29 cellular contexts compared by ENCODE assay signal in genomic region chr12:105974738-105975137, GRCh38.
"Had no signal": no experiment of that assay in that cellular context is flagged by ENCODE, and none has a peak within 500 bp of the region (broad histone marks: within the 10 kb centered on the region; RNA-seq: fewer than 3 reads in every experiment).

No MANE protein-coding gene starts in this region.

- H3K4me3 ChIP-seq: ascending aorta, cardiac muscle cell had no signal

- H3K4me1 ChIP-seq: ascending aorta had no signal

- ATAC-seq: activated CD4-positive, alpha-beta T cell treated with anti-CD3 and anti-CD28 coated beads for 36 hours; activated CD8-positive, alpha-beta memory T cell treated with anti-CD3 and anti-CD28 coated beads, Interleukin-2, amount 10 ng/mL, durations not matched to agents 7 days and 5 days; activated CD8-positive, alpha-beta T cell treated with anti-CD3 and anti-CD28 coated beads, Interleukin-2, amount 10 ng/mL, durations not matched to agents 7 days and 5 days; activated naive CD8-positive, alpha-beta T cell treated with anti-CD3 and anti-CD28 coated beads, Interleukin-2, amount 50 U/mL, for 24 hours had no signal

- H3K27ac ChIP-seq: ascending aorta, cardiac muscle cell, VCaP had no signal

- H3K9me3 ChIP-seq: ascending aorta had no signal

- H3K27me3 ChIP-seq: ascending aorta had no signal

- H3K36me3 ChIP-seq: ascending aorta, cardiac muscle cell had no signal

- FAIRE-seq: TTC549 had no signal

- DNase-seq: activated B cell treated with CpG ODN at 0.5 μM for 24 hours; activated CD4-positive, alpha-beta memory T cell treated with anti-CD3 and anti-CD28 coated beads, Interleukin-2, amount 10 ng/mL, durations not matched to agents 7 days and 5 days; activated CD4-positive, alpha-beta T cell treated with anti-CD3 and anti-CD28 coated beads for 36 hours; activated CD4-positive, alpha-beta T cell treated with anti-CD3 and anti-CD28 coated beads for 48 hours; activated CD4-positive, alpha-beta T cell treated with anti-CD3 and anti-CD28 coated beads, Interleukin-2, amount 10 ng/mL, durations not matched to agents 7 days and 5 days; activated CD4-positive, alpha-beta T cell treated with anti-CD3 and anti-CD28 coated beads, Interleukin-2, amount 50 U/mL, for 48 hours; activated CD4-positive, CD25-positive, alpha-beta regulatory T cell treated with anti-CD3 and anti-CD28 coated beads, Interleukin-2, amount 50 U/mL, for 72 hours; activated CD8-positive, alpha-beta memory T cell treated with anti-CD3 and anti-CD28 coated beads for 24 hours; activated CD8-positive, alpha-beta memory T cell treated with anti-CD3 and anti-CD28 coated beads, Interleukin-2, amount 10 ng/mL, durations not matched to agents 7 days and 5 days; activated CD8-positive, alpha-beta memory T cell treated with anti-CD3 and anti-CD28 coated beads, Interleukin-2, amount 50 U/mL, for 48 hours; activated CD8-positive, alpha-beta T cell treated with anti-CD3 and anti-CD28 coated beads, Interleukin-2, amount 10 ng/mL, durations not matched to agents 7 days and 5 days; activated effector memory CD4-positive, alpha-beta T cell treated with Interleukin-2 at 50 U/mL for 16 hours; activated gamma-delta T cell; activated naive CD4-positive, alpha-beta T cell treated with anti-CD3 and anti-CD28 coated beads, Interleukin-2, amount 10 ng/mL, durations not matched to agents 7 days and 5 days; activated naive CD4-positive, alpha-beta T cell treated with Interleukin-2 at 50 U/mL for 16 hours; activated naive CD8-positive, alpha-beta T cell treated with anti-CD3 and anti-CD28 coated beads, Interleukin-2, amount 10 ng/mL, durations not matched to agents 7 days and 5 days; activated naive CD8-positive, alpha-beta T cell treated with anti-CD3 and anti-CD28 coated beads, Interleukin-2, amount 50 U/mL, for 24 hours; activated T-cell treated with anti-CD3 and anti-CD28 coated beads, Interleukin-2, amount 50 U/mL, for 24 hours; activated T-cell treated with anti-CD3 and anti-CD28 coated beads, Interleukin-2, amount 50 U/mL, for 48 hours; amygdala; anterior cingulate cortex; caudate nucleus; cerebellar nuclear complex; T-helper 2 cell; T-helper 9 cell had no signal
